Comparison of ENCODE assay signal across 34 cellular contexts in the genomic region with DNA sequence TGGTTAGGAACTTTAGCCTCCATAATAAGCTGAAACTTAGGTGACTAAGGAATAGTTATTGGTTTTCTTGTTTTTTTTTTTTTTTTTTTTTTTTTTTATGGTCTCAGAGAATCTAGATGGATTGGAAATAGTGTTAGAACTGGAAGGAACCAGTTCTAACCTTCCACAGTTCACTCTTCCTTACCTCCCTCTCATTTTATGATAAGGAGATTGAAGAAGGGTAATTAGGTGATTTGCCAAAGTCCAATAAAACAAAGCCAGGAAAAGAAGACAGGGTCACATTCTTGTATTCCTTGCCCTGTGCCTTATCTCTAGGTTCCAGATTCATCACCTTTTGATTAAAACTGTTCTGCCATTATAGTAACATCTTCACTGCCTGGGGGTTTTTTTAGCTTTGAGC.
"Had no signal": no experiment of that assay in that cellular context is flagged by ENCODE, and none has a peak within 500 bp of the region (broad histone marks: within the 10 kb centered on the region; RNA-seq: fewer than 3 reads in every experiment).

No MANE protein-coding gene starts in this region.

- H3K27ac Mint-ChIP-seq: activated B cell treated with CpG ODN at 0.5 μM for 24 hours; activated CD8-positive, alpha-beta T cell treated with anti-CD3 and anti-CD28 coated beads for 36 hours; activated naive CD4-positive, alpha-beta T cell treated with anti-CD3 and anti-CD28 coated beads, Interleukin-2, amount 50 U/mL, for 24 hours; activated naive CD8-positive, alpha-beta T cell treated with anti-CD3 and anti-CD28 coated beads for 36 hours; activated naive CD8-positive, alpha-beta T cell treated with anti-CD3 and anti-CD28 coated beads, Interleukin-2, amount 50 U/mL, for 24 hours; activated T-helper 17 cell treated with anti-CD3 and anti-CD28 coated beads, Interleukin-2, amount 50 U/mL, for 72 hours; dendritic cell treated with granulocyte-macrophage colony-stimulating factor and Interleukin-4, amounts not matched to agents 40 ng/mL and 50 ng/mL, for 4 days; endodermal cell; T-helper 17 cell; T-helper 2 cell treated with Interferon-gamma antibody and Interleukin-4, amounts not matched to agents 5 μg/mL and 100 μg/mL, for 36 hours had no signal

- H3K4me1 Mint-ChIP-seq: activated B cell treated with CpG ODN at 0.5 μM for 24 hours had no signal

- H3K9me3 Mint-ChIP-seq: activated B cell treated with CpG ODN at 0.5 μM for 24 hours; activated CD8-positive, alpha-beta T cell treated with anti-CD3 and anti-CD28 coated beads for 36 hours; activated naive CD4-positive, alpha-beta T cell treated with anti-CD3 and anti-CD28 coated beads, Interleukin-2, amount 50 U/mL, for 24 hours; activated naive CD8-positive, alpha-beta T cell treated with anti-CD3 and anti-CD28 coated beads for 36 hours; activated naive CD8-positive, alpha-beta T cell treated with anti-CD3 and anti-CD28 coated beads, Interleukin-2, amount 50 U/mL, for 24 hours; activated T-cell treated with anti-CD3 and anti-CD28 coated beads, Interleukin-2, amount 50 U/mL, for 4 hours; activated T-helper 17 cell treated with anti-CD3 and anti-CD28 coated beads, Interleukin-2, amount 50 U/mL, for 72 hours; dendritic cell treated with granulocyte-macrophage colony-stimulating factor and Interleukin-4, amounts not matched to agents 40 ng/mL and 50 ng/mL, for 4 days; endodermal cell; T-helper 2 cell treated with Interferon-gamma antibody and Interleukin-4, amounts not matched to agents 5 μg/mL and 100 μg/mL, for 36 hours had no signal

- H3K36me3 ChIP-seq: adrenal gland, esophagus muscularis mucosa, gastrocnemius medialis, WERI-Rb-1 had no signal

- H3K27me3 Mint-ChIP-seq: activated B cell treated with CpG ODN at 0.5 μM for 24 hours; activated CD8-positive, alpha-beta T cell treated with anti-CD3 and anti-CD28 coated beads for 36 hours; activated naive CD4-positive, alpha-beta T cell treated with anti-CD3 and anti-CD28 coated beads, Interleukin-2, amount 50 U/mL, for 24 hours; activated naive CD8-positive, alpha-beta T cell treated with anti-CD3 and anti-CD28 coated beads for 36 hours; activated naive CD8-positive, alpha-beta T cell treated with anti-CD3 and anti-CD28 coated beads, Interleukin-2, amount 50 U/mL, for 24 hours; activated T-helper 17 cell treated with anti-CD3 and anti-CD28 coated beads, Interleukin-2, amount 50 U/mL, for 72 hours; dendritic cell treated with granulocyte-macrophage colony-stimulating factor and Interleukin-4, amounts not matched to agents 40 ng/mL and 50 ng/mL, for 4 days; T-helper 17 cell had no signal

- H3K4me3 Mint-ChIP-seq: activated B cell treated with CpG ODN at 0.5 μM for 24 hours; activated CD8-positive, alpha-beta T cell treated with anti-CD3 and anti-CD28 coated beads for 36 hours; activated naive CD4-positive, alpha-beta T cell treated with anti-CD3 and anti-CD28 coated beads, Interleukin-2, amount 50 U/mL, for 24 hours; activated naive CD8-positive, alpha-beta T cell treated with anti-CD3 and anti-CD28 coated beads for 36 hours; activated naive CD8-positive, alpha-beta T cell treated with anti-CD3 and anti-CD28 coated beads, Interleukin-2, amount 50 U/mL, for 24 hours; activated T-cell treated with anti-CD3 and anti-CD28 coated beads, Interleukin-2, amount 50 U/mL, for 4 hours; activated T-helper 17 cell treated with anti-CD3 and anti-CD28 coated beads, Interleukin-2, amount 50 U/mL, for 72 hours; dendritic cell treated with granulocyte-macrophage colony-stimulating factor and Interleukin-4, amounts not matched to agents 40 ng/mL and 50 ng/mL, for 4 days; endodermal cell; T-helper 17 cell; T-helper 2 cell treated with Interferon-gamma antibody and Interleukin-4, amounts not matched to agents 5 μg/mL and 100 μg/mL, for 36 hours had no signal

- H3K4me1 ChIP-seq: adrenal gland, foreskin keratinocyte had no signal

- ATAC-seq: activated CD4-positive, CD25-positive, alpha-beta regulatory T cell treated with anti-CD3 and anti-CD28 coated beads, Interleukin-2, amount 50 U/mL, for 24 hours; activated CD8-positive, alpha-beta T cell treated with anti-CD3 and anti-CD28 coated beads for 36 hours; activated naive CD8-positive, alpha-beta T cell treated with anti-CD3 and anti-CD28 coated beads, Interleukin-2, amount 50 U/mL, for 24 hours; activated T-cell treated with anti-CD3 and anti-CD28 coated beads, Interleukin-2, amount 50 U/mL, for 4 hours; activated T-helper 17 cell treated with anti-CD3 and anti-CD28 coated beads, Interleukin-2, amount 50 U/mL, for 72 hours; body of pancreas; foreskin keratinocyte; gastrocnemius medialis; T-helper 17 cell had no signal

- DNase-seq: activated B cell treated with CpG ODN at 0.5 μM for 24 hours; activated CD4-positive, alpha-beta T cell treated with anti-CD3 and anti-CD28 coated beads for 48 hours; activated CD4-positive, alpha-beta T cell treated with anti-CD3 and anti-CD28 coated beads, Interleukin-2, amount 50 U/mL, for 1 hour; activated CD4-positive, alpha-beta T cell treated with anti-CD3 and anti-CD28 coated beads, Interleukin-2, amount 50 U/mL, for 48 hours; activated CD8-positive, alpha-beta memory T cell treated with anti-CD3 and anti-CD28 coated beads for 24 hours; activated CD8-positive, alpha-beta T cell treated with anti-CD3 and anti-CD28 coated beads for 36 hours; activated effector memory CD4-positive, alpha-beta T cell treated with Interleukin-2 at 50 U/mL for 16 hours; activated gamma-delta T cell treated with Interleukin-2 at 50 U/mL for 16 hours; activated naive CD4-positive, alpha-beta T cell treated with Interleukin-2 at 50 U/mL for 16 hours; activated naive CD8-positive, alpha-beta T cell treated with anti-CD3 and anti-CD28 coated beads for 36 hours; activated naive CD8-positive, alpha-beta T cell treated with anti-CD3 and anti-CD28 coated beads, Interleukin-2, amount 50 U/mL, for 24 hours; activated T-cell treated with anti-CD3 and anti-CD28 coated beads, Interleukin-2, amount 50 U/mL, for 4 hours; adrenal gland; amygdala; aorta; body of pancreas; caudate nucleus; dorsolateral prefrontal cortex; effector memory CD4-positive, alpha-beta T cell; endodermal cell; foreskin keratinocyte; gastrocnemius medialis; glutamatergic neuron; T-helper 1 cell; T-helper 17 cell; T1000; WERI-Rb-1 had no signal

- H3K36me3 Mint-ChIP-seq: activated naive CD4-positive, alpha-beta T cell treated with anti-CD3 and anti-CD28 coated beads, Interleukin-2, amount 50 U/mL, for 24 hours; activated naive CD8-positive, alpha-beta T cell treated with anti-CD3 and anti-CD28 coated beads for 36 hours had no signal

- H3K4me3 ChIP-seq: adrenal gland, body of pancreas, coronary artery, dorsolateral prefrontal cortex, esophagus muscularis mucosa, gastrocnemius medialis had no signal

- H3K9me3 ChIP-seq: adrenal gland, body of pancreas, esophagus muscularis mucosa, gastrocnemius medialis had no signal

- H3K27ac ChIP-seq: adrenal gland, body of pancreas, coronary artery, dorsolateral prefrontal cortex, esophagus muscularis mucosa, foreskin keratinocyte, gastrocnemius medialis, WERI-Rb-1 had no signal

- H3K27me3 ChIP-seq: adrenal gland, body of pancreas, dorsolateral prefrontal cortex, esophagus muscularis mucosa, foreskin keratinocyte, gastrocnemius medialis had no signal
